1 cellular context compared by ENCODE assay signal in the genomic region with DNA sequence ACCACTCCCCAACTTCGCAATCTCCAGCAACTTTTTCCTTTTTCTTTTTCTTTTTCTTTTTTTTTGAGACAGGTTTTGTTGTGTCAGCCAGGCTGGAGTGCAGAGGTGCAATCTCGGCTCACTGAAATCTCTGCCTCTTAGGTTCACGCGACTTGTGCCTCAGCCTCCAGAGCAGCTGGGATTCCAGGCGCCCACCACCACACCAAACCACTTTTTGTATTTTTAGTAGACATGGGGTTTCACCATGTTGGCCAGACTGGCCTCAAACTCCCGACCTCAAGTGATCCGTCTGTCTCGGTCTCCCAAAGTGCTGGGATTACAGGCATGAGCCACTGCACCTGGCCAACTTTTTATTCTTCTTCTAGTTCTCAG.
A peak's percentile ranks its signal among the peaks of the same experiment; 100 is the strongest.
TF ChIP-seq lines count a peak whose summit lies in the region.

No MANE protein-coding gene starts in this region.

TF ChIP-seq in HepG2, 621 proteins besides CTCF, POLR2A, EP300 and RAD21 (continued from another document):
- TF ChIP-seq, protein P1, sequence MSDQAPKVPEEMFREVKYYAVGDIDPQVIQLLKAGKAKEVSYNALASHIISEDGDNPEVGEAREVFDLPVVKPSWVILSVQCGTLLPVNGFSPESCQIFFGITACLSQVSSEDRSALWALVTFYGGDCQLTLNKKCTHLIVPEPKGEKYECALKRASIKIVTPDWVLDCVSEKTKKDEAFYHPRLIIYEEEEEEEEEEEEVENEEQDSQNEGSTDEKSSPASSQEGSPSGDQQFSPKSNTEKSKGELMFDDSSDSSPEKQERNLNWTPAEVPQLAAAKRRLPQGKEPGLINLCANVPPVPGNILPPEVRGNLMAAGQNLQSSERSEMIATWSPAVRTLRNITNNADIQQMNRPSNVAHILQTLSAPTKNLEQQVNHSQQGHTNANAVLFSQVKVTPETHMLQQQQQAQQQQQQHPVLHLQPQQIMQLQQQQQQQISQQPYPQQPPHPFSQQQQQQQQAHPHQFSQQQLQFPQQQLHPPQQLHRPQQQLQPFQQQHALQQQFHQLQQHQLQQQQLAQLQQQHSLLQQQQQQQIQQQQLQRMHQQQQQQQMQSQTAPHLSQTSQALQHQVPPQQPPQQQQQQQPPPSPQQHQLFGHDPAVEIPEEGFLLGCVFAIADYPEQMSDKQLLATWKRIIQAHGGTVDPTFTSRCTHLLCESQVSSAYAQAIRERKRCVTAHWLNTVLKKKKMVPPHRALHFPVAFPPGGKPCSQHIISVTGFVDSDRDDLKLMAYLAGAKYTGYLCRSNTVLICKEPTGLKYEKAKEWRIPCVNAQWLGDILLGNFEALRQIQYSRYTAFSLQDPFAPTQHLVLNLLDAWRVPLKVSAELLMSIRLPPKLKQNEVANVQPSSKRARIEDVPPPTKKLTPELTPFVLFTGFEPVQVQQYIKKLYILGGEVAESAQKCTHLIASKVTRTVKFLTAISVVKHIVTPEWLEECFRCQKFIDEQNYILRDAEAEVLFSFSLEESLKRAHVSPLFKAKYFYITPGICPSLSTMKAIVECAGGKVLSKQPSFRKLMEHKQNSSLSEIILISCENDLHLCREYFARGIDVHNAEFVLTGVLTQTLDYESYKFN (CRISPR knock-in tag; conservative IDR thresholded peaks at IDR 0.05): 0 out of 2 replicates have a peak, but pooled peaks have one; percentile 11
